ENCODE assay signal across 8 cellular contexts in the genomic region with DNA sequence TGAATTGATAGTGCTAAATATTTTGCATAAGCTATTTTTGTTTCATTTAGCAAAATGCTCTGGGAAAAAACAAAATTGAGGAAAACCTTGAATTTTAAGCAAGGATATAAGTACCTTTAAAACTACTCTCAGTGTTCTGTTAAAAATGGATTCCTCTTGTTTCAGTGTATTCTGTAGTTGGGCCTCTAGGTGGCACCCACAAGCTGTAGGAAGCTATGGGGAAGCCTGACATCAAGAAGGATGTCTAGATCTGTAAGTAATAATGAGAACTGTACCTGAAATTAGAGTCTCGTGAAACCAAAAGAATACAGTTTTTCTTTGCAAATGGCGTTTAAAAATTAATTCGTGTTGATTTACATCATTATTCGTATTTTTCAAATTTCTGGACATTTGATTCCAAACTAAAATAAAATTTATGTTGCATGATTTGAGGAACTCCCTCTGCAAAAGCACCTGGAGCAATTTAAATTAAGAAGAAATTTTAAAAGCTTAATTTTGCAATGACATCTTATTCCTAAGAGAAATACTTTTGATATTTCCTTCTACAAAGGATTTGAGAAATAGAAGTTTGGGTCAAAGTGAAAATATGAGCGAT. TPM values are rescaled to one million over a fixed set of nuclear protein-coding genes. Genes with fewer than 3 reads are reported as not detected.
A peak's percentile ranks its signal among the peaks of the same experiment; 100 is the strongest.
DNase-seq lines count a peak whose midpoint lies in the region; ATAC-seq and TF ChIP-seq lines count a peak whose summit lies in the region.

No MANE protein-coding gene starts in this region.

- in situ Hi-C loops in Panc1 (cut with HindIII; ENCODE audit: low pct_unique_long_range_greater_than_20kb, low sequenced_read_pairs) = no loop called here

- H3K27ac ChIP-seq in HL-60 (replicated peaks) (no peak overlapping the region), Panc1 (ENCODE audit: low read length) (no peak overlapping the region), foreskin keratinocyte (no peak overlapping the region)

- intact Hi-C loops in Panc1 (cut with micrococcal nuclease; ENCODE audit: unreplicated experiment) = loop anchor here (2.0 kb wide), 1 partner anchor 672 kb away; no protein-coding TSS in a partner anchor
- intact Hi-C loops in posterior cingulate gyrus (cut with DNase I) = loop anchor here (1.0 kb wide), 1 partner anchor 672 kb away; no protein-coding TSS in a partner anchor

- no TSS peak for BruUV-seq in Panc1 (replicated peaks; lab: Mats Ljungman, UMichigan)

- POLR2A ChIA-PET in Panc1 (lab: Charles Lee) = no interaction called here

- no peaks in the 10 kb centered on the region for H3K9me3 ChIP-seq in Panc1 (ENCODE audit: control insufficient read depth, insufficient read depth, low read depth, low read length)

- H3K27me3 ChIP-seq in HL-60 (ENCODE audit: insufficient read depth, poor library complexity, severe bottlenecking) = no peaks in the 10 kb centered on the region
- H3K27me3 ChIP-seq in Panc1 (ENCODE audit: control insufficient read depth, insufficient read depth, low read length) = no peaks in the 10 kb centered on the region
- H3K27me3 ChIP-seq in foreskin keratinocyte = no peaks in the 10 kb centered on the region

- no peak overlapping the region for H3K4me3 ChIP-seq in HL-60 (replicated peaks; ENCODE audit: insufficient read depth, low read length)
- H3K4me3 ChIP-seq in Panc1 (ENCODE audit: low read depth in 2 of 2, low read length in 2 of 2) = no peak overlapping the region

- no peaks in the 10 kb centered on the region for H3K36me3 ChIP-seq in Panc1 (ENCODE audit: control insufficient read depth, insufficient read depth, low read length)

- TF ChIP-seq CTCF in HL-60 (IDR thresholded peaks at IDR 0.05; ENCODE audit: insufficient read depth, low read length) (peak; percentile 46), Panc1 (IDR thresholded peaks at IDR 0.05) (peak; percentile 70; the same call in 1 of the 2 replicates), foreskin keratinocyte (conservative IDR thresholded peaks at IDR 0.05) (peak; percentile 95)

- CTCF ChIA-PET in Panc1 (lab: Charles Lee) = no interaction called here

- DNase-seq in ELF-1 (ENCODE audit: low read depth, low spot score) (peak; percentile 32), HL-60 (ENCODE audit: low read depth in 1 of 2, low spot score in 1 of 2) (peak; percentile 27 to 59), Panc1 (ENCODE audit: low read depth, low spot score) (peak; percentile 53), foreskin keratinocyte (peak; percentile 12 to 50), posterior cingulate gyrus (peak in 7 of 10 donors; percentile 22 to 84 (median 54)), middle frontal gyrus (ENCODE audit: extremely low spot score, low spot score) (no peak)
- peak; percentile 4 to 5 for DNase-seq in activated T-helper 1 cell treated with anti-CD3 and anti-CD28 coated beads, Interleukin-2, amount 50 U/mL, for 16 hours (ENCODE audit: low read depth in 1 of 2, low spot score in 1 of 2)

- no peaks in the 10 kb centered on the region for H3K4me1 ChIP-seq in Panc1 (ENCODE audit: control insufficient read depth, insufficient read depth, low read length)
- no peaks in the 10 kb centered on the region for H3K4me1 ChIP-seq in foreskin keratinocyte

- ATAC-seq in GM21390 (IDR thresholded peaks at IDR 0.05; ENCODE audit: unreplicated experiment) = peak; percentile 90
- ATAC-seq in Panc1 = peak; percentile 74; the same call in 1 of the 2 replicates
- ATAC-seq in foreskin keratinocyte = peak; percentile 85

RNA-seq across cellular contexts. Expression of a gene that starts 51.2 kb away (rescaled TPM):
- not detected for total RNA-seq in Panc1 (2021; ENCODE audit: unreplicated experiment)
- polyA plus RNA-seq in Panc1 (2012; ENCODE audit: insufficient read length) = not detected
- total RNA-seq in foreskin keratinocyte = 0.11 and 0.17 TPM in 2 replicates
- 0.06 and 0.13 TPM in 2 replicates for polyA plus RNA-seq in foreskin keratinocyte
